In genomic region chr7:156895024-156895780, GRCh38 we compare ENCODE assay signal across 1 cellular context.
TF ChIP-seq lines count a peak whose summit lies in the region.

No MANE protein-coding gene starts in this region.

TF ChIP-seq in K562, 482 proteins besides CTCF, POLR2A, EP300 and RAD21 (continued from another document):
- TF ChIP-seq PKNOX1 (IDR thresholded peaks at IDR 0.05) (peak; percentile 38; the same call in 1 of the 2 replicates), ZNF407 (IDR thresholded peaks at IDR 0.05; ENCODE audit: low read depth) (no peak), ZNF740 (CRISPR knock-in tag; IDR thresholded peaks at IDR 0.05) (peak; percentile 76), ZNF740 (tag; IDR thresholded peaks at IDR 0.05) (no peak; a peak in 2 of 4 replicates), GTF2F1 (IDR thresholded peaks at IDR 0.05; ENCODE audit: low read depth, low read length) (no peak)
TF ChIP-seq in K562: peak in this region for 16.
